Comparison of ENCODE assay signal across 17 cellular contexts in genomic region chr2:120236296-120236695, GRCh38. TPM values are rescaled to one million over a fixed set of nuclear protein-coding genes. Genes with fewer than 3 reads are reported as not detected.
DNase-seq lines count a peak whose midpoint lies in the region; TF ChIP-seq lines count a peak whose summit lies in the region.
"Had no signal": no experiment of that assay in that cellular context is flagged by ENCODE, and none has a peak within 500 bp of the region (broad histone marks: within the 10 kb centered on the region; RNA-seq: fewer than 3 reads in every experiment).

No MANE protein-coding gene starts in this region.

- peaks cover 60% of the 10 kb centered on the region for H3K4me1 Mint-ChIP-seq in dendritic cell treated with granulocyte-macrophage colony-stimulating factor and Interleukin-4, amounts not matched to agents 40 ng/mL and 50 ng/mL, for 4 days (ENCODE audit: low read depth)

- no peaks in the 10 kb centered on the region for H3K9me3 ChIP-seq in BLaER1

- peak; percentile 14 for DNase-seq in NCI-H1092 treated with DMSO at 0.1 percent for 48 hours (lab: John Stamatoyannopoulos, UW)
- no peak for DNase-seq in NCI-H1092 (lab: John Stamatoyannopoulos, UW)
- DNase-seq in mesenteric fat pad (ENCODE audit: low spot score) = peak; percentile 57
- DNase-seq in stimulated activated CD4-positive, alpha-beta T cell treated with anti-CD3 and anti-CD28 coated beads, Interleukin-12 subunit alpha, Interleukin-12 subunit beta, amount 100 ng/mL, for 4 hours = no peak
- DNase-seq in ureter (ENCODE audit: low spot score) = no peak
- no peak for DNase-seq in brain microvascular endothelial cell
- DNase-seq: 8988T; CD4-positive, alpha-beta T cell; DMS53; EL; GM23248; MM.1S; NCI-H1105; NCI-H2081 treated with DMSO at 0.1 percent for 48 hours; NCI-H446 treated with DMSO at 0.1 percent for 48 hours had no signal

- no peaks in the 10 kb centered on the region for H3K9me3 Mint-ChIP-seq in dendritic cell treated with granulocyte-macrophage colony-stimulating factor and Interleukin-4, amounts not matched to agents 40 ng/mL and 50 ng/mL, for 4 days
- H3K9me3 Mint-ChIP-seq: CD4-positive, alpha-beta T cell had no signal

- H3K36me3 ChIP-seq in BLaER1 (no peaks in the 10 kb centered on the region), brain microvascular endothelial cell (replicated peaks) (no peaks in the 10 kb centered on the region)

- no peaks in the 10 kb centered on the region for H3K36me3 Mint-ChIP-seq in dendritic cell treated with granulocyte-macrophage colony-stimulating factor and Interleukin-4, amounts not matched to agents 40 ng/mL and 50 ng/mL, for 4 days (ENCODE audit: low read depth)

- no peak overlapping the region for H3K9ac ChIP-seq in BLaER1
- H3K9ac ChIP-seq: GM23248 had no signal

- H4K20me1 ChIP-seq in BLaER1 = no peaks in the 10 kb centered on the region

- intact Hi-C loops in dendritic cell treated with granulocyte-macrophage colony-stimulating factor and Interleukin-4, amounts not matched to agents 40 ng/mL and 50 ng/mL, for 4 days (cut with micrococcal nuclease) = no loop called here

- H3K27me3 Mint-ChIP-seq in dendritic cell treated with granulocyte-macrophage colony-stimulating factor and Interleukin-4, amounts not matched to agents 40 ng/mL and 50 ng/mL, for 4 days = peaks cover 6% of the 10 kb centered on the region
- H3K27me3 Mint-ChIP-seq: CD4-positive, alpha-beta T cell had no signal

- no peak for TF ChIP-seq CTCF in brain microvascular endothelial cell (IDR thresholded peaks at IDR 0.05; ENCODE audit: low read depth, low read length, missing control alignments)

- peak overlapping the region; percentile 42 for H3K4me2 ChIP-seq in BLaER1

- in situ Hi-C loops in brain microvascular endothelial cell (cut with HindIII; ENCODE audit: low pct_ligation_motif_present, low sequenced_read_pairs) = no loop called here

- no peak overlapping the region for H3K27ac ChIP-seq in BLaER1
- no peak overlapping the region for H3K27ac ChIP-seq in brain microvascular endothelial cell
- H3K27ac ChIP-seq: GM23248 had no signal

- no peak overlapping the region for H3K4me3 Mint-ChIP-seq in dendritic cell treated with granulocyte-macrophage colony-stimulating factor and Interleukin-4, amounts not matched to agents 40 ng/mL and 50 ng/mL, for 4 days
- H3K4me3 Mint-ChIP-seq: CD4-positive, alpha-beta T cell had no signal

- peaks cover 51% of the 10 kb centered on the region for H3K4me1 ChIP-seq in BLaER1

- H3K27me3 ChIP-seq in BLaER1 (no peaks in the 10 kb centered on the region), brain microvascular endothelial cell (replicated peaks) (no peaks in the 10 kb centered on the region)

- peak overlapping the region; percentile 33 for H3K27ac Mint-ChIP-seq in dendritic cell treated with granulocyte-macrophage colony-stimulating factor and Interleukin-4, amounts not matched to agents 40 ng/mL and 50 ng/mL, for 4 days
- H3K27ac Mint-ChIP-seq: CD4-positive, alpha-beta T cell had no signal

- no peak overlapping the region for H3K4me3 ChIP-seq in BLaER1
- H3K4me3 ChIP-seq in brain microvascular endothelial cell (ENCODE audit: low read depth, low read length) = no peak overlapping the region
- H3K4me3 ChIP-seq: GM23248 had no signal

RNA-seq across cellular contexts. Expression of gene TMEM185B, which starts 13.1 kb away (rescaled TPM):
- total RNA-seq in mesenteric fat pad (20.4 TPM), ureter (35.9 TPM)

RNA-seq across cellular contexts. Expression of gene RALB, which starts 16.4 kb away (rescaled TPM):
- total RNA-seq in mesenteric fat pad (50.8 TPM), ureter (50.5 TPM)

Comparison
In these comparisons a context has a peak if more than half of its experiments do, and no peak if none do; other contexts are left out.
1. DNase-seq: peak in NCI-H1092 treated with DMSO at 0.1 percent for 48 hours (single experiment) and mesenteric fat pad (single experiment); none in NCI-H1092 (single experiment), stimulated activated CD4-positive, alpha-beta T cell treated with anti-CD3 and anti-CD28 coated beads, Interleukin-12 subunit alpha, Interleukin-12 subunit beta, amount 100 ng/mL, for 4 hours (single experiment), ureter (single experiment) and brain microvascular endothelial cell (single experiment).